In the genomic region with DNA sequence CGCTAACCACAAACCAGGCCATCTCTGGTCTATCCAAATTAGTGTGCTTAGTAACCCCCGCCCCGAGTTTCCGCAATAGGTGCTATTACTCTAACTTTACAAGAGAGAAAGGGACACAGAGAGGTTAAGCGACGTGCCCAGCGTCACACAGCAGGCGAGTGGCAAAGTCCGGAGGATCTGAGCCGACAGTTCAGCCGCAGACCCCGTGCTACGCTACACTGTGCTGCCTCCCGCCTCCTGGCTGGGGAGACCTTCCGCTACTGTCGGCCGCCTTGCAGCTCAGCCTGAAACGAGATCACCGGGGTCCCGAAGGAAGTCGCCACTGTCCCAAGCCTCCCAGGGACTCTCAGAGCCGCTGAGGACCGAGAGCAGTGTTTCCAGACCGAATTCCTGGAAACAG, we compare ENCODE assay signal across 8 cellular contexts. TPM values are rescaled to one million over a fixed set of nuclear protein-coding genes. Genes with fewer than 3 reads are reported as not detected.
DNase-seq lines count a peak whose midpoint lies in the region; FAIRE-seq and TF ChIP-seq lines count a peak whose summit lies in the region.

No MANE protein-coding gene starts in this region.

- H3K9me3 ChIP-seq in mesenchymal stem cell (ENCODE audit: control insufficient read depth, low read length) = no peaks in the 10 kb centered on the region

- H3K14ac ChIP-seq in mesenchymal stem cell (ENCODE audit: low read length in 2 of 2) = no peak overlapping the region

- no peak overlapping the region for H2AFZ ChIP-seq in mesenchymal stem cell (ENCODE audit: low read depth, low read length)

- H4K8ac ChIP-seq in mesenchymal stem cell (ENCODE audit: low read length) = no peak overlapping the region

- H3K79me1 ChIP-seq in mesenchymal stem cell (replicated peaks; ENCODE audit: low read length, poor library complexity, severe bottlenecking) = peaks cover 34% of the 10 kb centered on the region

- H2BK5ac ChIP-seq in mesenchymal stem cell (ENCODE audit: low read depth, low read length, poor library complexity, severe bottlenecking) = no peak overlapping the region

- no peak overlapping the region for H2BK120ac ChIP-seq in mesenchymal stem cell (ENCODE audit: low read depth, low read length)

- peak overlapping the region; percentile 96 to 98 for H3K4me3 ChIP-seq in mesenchymal stem cell (ENCODE audit: insufficient read depth in 1 of 2, low read depth in 1 of 2, low read length in 2 of 2)

- no peak overlapping the region for H3K18ac ChIP-seq in mesenchymal stem cell (ENCODE audit: low read depth in 1 of 2, low read length in 2 of 2)

- peak; percentile 94 for FAIRE-seq in urothelium cell line (lab: Jason Lieb, UNC)

- peaks cover 8% of the 10 kb centered on the region for H3K36me3 Mint-ChIP-seq in activated naive CD4-positive, alpha-beta T cell treated with anti-CD3 and anti-CD28 coated beads, Interleukin-2, amount 50 U/mL, for 24 hours
- peaks cover 27% of the 10 kb centered on the region for H3K36me3 Mint-ChIP-seq in brain

- H4K91ac ChIP-seq in mesenchymal stem cell (ENCODE audit: low read length) = no peak overlapping the region

- H3K9ac ChIP-seq in mesenchymal stem cell (ENCODE audit: low read length) = peak overlapping the region; percentile 89

- no peak overlapping the region for H3K27ac ChIP-seq in mesenchymal stem cell (ENCODE audit: low read length, poor library complexity, severe bottlenecking)

- no peaks in the 10 kb centered on the region for H3K27me3 ChIP-seq in mesenchymal stem cell (ENCODE audit: control insufficient read depth in 1 of 2, insufficient read depth in 1 of 2, low read length in 2 of 2)

- H3K4me3 Mint-ChIP-seq in activated naive CD4-positive, alpha-beta T cell treated with anti-CD3 and anti-CD28 coated beads, Interleukin-2, amount 50 U/mL, for 24 hours = peak overlapping the region; percentile 86
- peak overlapping the region; percentile 86 to 93 (median 87) for H3K4me3 Mint-ChIP-seq in brain

- peak overlapping the region in 1 of 2 experiments; percentile 54 for H3K4ac ChIP-seq in mesenchymal stem cell (ENCODE audit: low read depth in 1 of 2, low read length in 2 of 2)

- no peak overlapping the region for H3K23ac ChIP-seq in mesenchymal stem cell (ENCODE audit: low read length in 2 of 2)

- H2BK12ac ChIP-seq in mesenchymal stem cell (ENCODE audit: low read length in 2 of 2) = no peak overlapping the region

- H3K36me3 ChIP-seq in mesenchymal stem cell (ENCODE audit: control insufficient read depth in 1 of 2, insufficient read depth in 2 of 2, low read depth in 1 of 2, low read length in 2 of 2) = peaks cover 27 to 51% of the 10 kb centered on the region in 2 experiments

- H3K4me1 ChIP-seq in mesenchymal stem cell (ENCODE audit: control insufficient read depth, insufficient read depth, low read depth, low read length) = peaks cover 27% of the 10 kb centered on the region

- peak overlapping the region; percentile 68 for H3K27ac Mint-ChIP-seq in activated naive CD4-positive, alpha-beta T cell treated with anti-CD3 and anti-CD28 coated beads, Interleukin-2, amount 50 U/mL, for 24 hours
- H3K27ac Mint-ChIP-seq in brain = peak overlapping the region in 4 of 5 experiments; percentile 40 to 87 (median 64)

- no peak for DNase-seq in activated naive CD4-positive, alpha-beta T cell (lab: John Stamatoyannopoulos, UW)
- DNase-seq in mesenchymal stem cell = no peak
- no peak for DNase-seq in urothelium cell line (ENCODE audit: low spot score)
- no peak for DNase-seq in SIG-M5 (lab: John Stamatoyannopoulos, UW)
- no peak for DNase-seq in hypothalamus (lab: John Stamatoyannopoulos, UW)
- DNase-seq in stimulated activated CD4-positive, alpha-beta T cell treated with anti-CD3 and anti-CD28 coated beads, Interleukin-12 subunit alpha, Interleukin-12 subunit beta, amount 100 ng/mL, for 4 hours = no peak

- no peak for TF ChIP-seq CTCF in brain (conservative IDR thresholded peaks at IDR 0.05)

- no peaks in the 10 kb centered on the region for H3K9me3 Mint-ChIP-seq in activated naive CD4-positive, alpha-beta T cell treated with anti-CD3 and anti-CD28 coated beads, Interleukin-2, amount 50 U/mL, for 24 hours
- no peaks in the 10 kb centered on the region for H3K9me3 Mint-ChIP-seq in brain

- no peak overlapping the region for H2BK15ac ChIP-seq in mesenchymal stem cell (ENCODE audit: low read depth, poor library complexity, severe bottlenecking)

- H3K4me2 ChIP-seq in mesenchymal stem cell (ENCODE audit: low read length, poor library complexity, severe bottlenecking) = peak overlapping the region; percentile 98

- peaks cover 49% of the 10 kb centered on the region for H3K4me1 Mint-ChIP-seq in activated naive CD4-positive, alpha-beta T cell treated with anti-CD3 and anti-CD28 coated beads, Interleukin-2, amount 50 U/mL, for 24 hours
- peaks cover 26% of the 10 kb centered on the region for H3K4me1 Mint-ChIP-seq in brain

- H2AK5ac ChIP-seq in mesenchymal stem cell (ENCODE audit: low read length, severe bottlenecking) = no peak overlapping the region

- H3K27me3 Mint-ChIP-seq in activated naive CD4-positive, alpha-beta T cell treated with anti-CD3 and anti-CD28 coated beads, Interleukin-2, amount 50 U/mL, for 24 hours = no peaks in the 10 kb centered on the region
- no peaks in the 10 kb centered on the region for H3K27me3 Mint-ChIP-seq in brain

- 55% methylated on average over 20 of the region's 24 CpGs for WGBS in mesenchymal stem cell

RNA-seq across cellular contexts. Expression of gene INTS1, which starts 0.8 kb away (rescaled TPM):
- polyA plus RNA-seq in brain (ENCODE audit: insufficient read depth, low read depth, low replicate concordance) = 102 TPM
- 23.4 TPM for polyA plus RNA-seq in mesenchymal stem cell (2013, experiment 1 of 2)
- polyA plus RNA-seq in mesenchymal stem cell (2013, experiment 2 of 2) = 22.7 TPM

RNA-seq across cellular contexts. Expression of gene MAFK, which starts 27.1 kb away (rescaled TPM):
- polyA plus RNA-seq in brain (ENCODE audit: insufficient read depth, low read depth, low replicate concordance) = 17.9 TPM
- polyA plus RNA-seq in mesenchymal stem cell (2013, experiment 1 of 2) = 12.8 TPM
- 12.8 TPM for polyA plus RNA-seq in mesenchymal stem cell (2013, experiment 2 of 2)

RNA-seq across cellular contexts. Expression of gene MICALL2, which starts 44.1 kb away (rescaled TPM):
- polyA plus RNA-seq in brain (ENCODE audit: insufficient read depth, low read depth, low replicate concordance) = 5.1 TPM
- 31.0 TPM for polyA plus RNA-seq in mesenchymal stem cell (2013, experiment 1 of 2)
- polyA plus RNA-seq in mesenchymal stem cell (2013, experiment 2 of 2) = 31.5 TPM

RNA-seq across cellular contexts. Expression of gene TMEM184A, which starts 52.6 kb away (rescaled TPM):
- polyA plus RNA-seq in brain (ENCODE audit: insufficient read depth, low read depth, low replicate concordance) = 4.3 TPM
- polyA plus RNA-seq in mesenchymal stem cell (2013, experiment 1 of 2) = 0.39 TPM
- polyA plus RNA-seq in mesenchymal stem cell (2013, experiment 2 of 2) = 0.45 TPM
